In genomic region chr15:29822100-29822684, GRCh38 we compare ENCODE assay signal across 9 cellular contexts. TPM values are rescaled to one million over a fixed set of nuclear protein-coding genes. Genes with fewer than 3 reads are reported as not detected.
A peak's percentile ranks its signal among the peaks of the same experiment; 100 is the strongest.
DNase-seq lines count a peak whose midpoint lies in the region; ATAC-seq lines count a peak whose summit lies in the region.
"Had no signal": no experiment of that assay in that cellular context is flagged by ENCODE, and none has a peak within 500 bp of the region (broad histone marks: within the 10 kb centered on the region; RNA-seq: fewer than 3 reads in every experiment).

Gene TJP1 (minus strand): TSS chr15:29822468. CDS start chr15:29822028, 440 bp downstream.

- H3K36me3 ChIP-seq in neuron (ENCODE audit: insufficient read depth, low read length) = no peaks in the 10 kb centered on the region

- H3K4me1 ChIP-seq in neuron (ENCODE audit: insufficient read depth, low read length) = peaks cover 14% of the 10 kb centered on the region

- DNase-seq in NCI-H146 (lab: John Stamatoyannopoulos, UW) (peak; percentile 31), NCI-H146 treated with DMSO at 0.1 percent for 48 hours (lab: John Stamatoyannopoulos, UW; ENCODE audit: unreplicated experiment) (no peak), NCI-H1105 treated with DMSO at 0.1 percent for 48 hours (lab: John Stamatoyannopoulos, UW) (peak; percentile 52), amniotic epithelial cell (ENCODE audit: low read depth) (peak; percentile 67), Right ventricle myocardium inferior (ENCODE audit: missing footprints) (peak; percentile 90), GM19240 (ENCODE audit: insufficient read length, low spot score) (no peak)
- DNase-seq: DND-41 had no signal

- no peaks in the 10 kb centered on the region for H3K27me3 ChIP-seq in neuron (ENCODE audit: insufficient read depth, low read length)

- intact Hi-C loops in Right ventricle myocardium inferior (cut with DNase I) = loop anchor here (1.0 kb wide), 1 partner anchor 103 kb away; no protein-coding TSS in a partner anchor

- peak within 1 kb of the TSS; percentile 95 for H2AFZ ChIP-seq in neuron (ENCODE audit: low read depth, low read length)

- no peaks in the 10 kb centered on the region for H3K9me3 ChIP-seq in neuron (ENCODE audit: low read length)

- H3K4me3 ChIP-seq in neuron (ENCODE audit: low read length) = peak within 1 kb of the TSS; percentile 60

- peak; percentile 96 for ATAC-seq in Right ventricle myocardium inferior
- ATAC-seq in HG03280 (IDR thresholded peaks at IDR 0.05; ENCODE audit: unreplicated experiment) = no peak

RNA-seq across cellular contexts. Expression of gene TJP1, which starts in this region (rescaled TPM):
- total RNA-seq in Right ventricle myocardium inferior = 111 TPM

Comparison
In these comparisons a context has a peak if more than half of its experiments do, and no peak if none do; other contexts are left out.
1. DNase-seq: peak in NCI-H146 (single experiment), NCI-H1105 treated with DMSO at 0.1 percent for 48 hours (single experiment), amniotic epithelial cell (single experiment) and Right ventricle myocardium inferior (single experiment); none in NCI-H146 treated with DMSO at 0.1 percent for 48 hours (single experiment) and GM19240 (single experiment).